In the genomic region with DNA sequence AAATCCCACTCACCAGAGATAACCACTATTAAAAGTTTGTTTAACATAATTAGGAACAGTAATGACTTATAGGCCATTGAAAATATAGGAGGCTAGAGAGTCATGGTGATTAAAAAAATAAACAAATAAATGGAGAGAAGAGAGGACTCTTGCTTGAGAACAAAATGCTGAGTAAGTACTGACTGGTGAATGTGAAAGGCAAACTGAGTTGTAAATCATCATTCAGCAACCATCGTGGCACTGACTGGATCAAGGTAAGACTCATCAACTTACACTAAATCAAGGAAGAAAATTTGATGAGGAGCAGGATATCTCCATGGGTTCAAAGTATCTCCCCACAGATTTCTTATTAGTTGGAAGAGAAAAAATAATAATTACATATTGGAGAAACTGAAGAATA, we compare ENCODE assay signal across 26 cellular contexts.
"Had no signal": no experiment of that assay in that cellular context is flagged by ENCODE, and none has a peak within 500 bp of the region (broad histone marks: within the 10 kb centered on the region; RNA-seq: fewer than 3 reads in every experiment).

No MANE protein-coding gene starts in this region.

- H3K4me3 ChIP-seq: left ventricle myocardium inferior, lung, neural progenitor cell, ovary, right atrium auricular region, right lobe of liver, smooth muscle cell, stomach, testis, thyroid gland, transverse colon, upper lobe of left lung had no signal

- H3K9ac ChIP-seq: neural progenitor cell had no signal

- FAIRE-seq: islet of Langerhans, kidney had no signal

- H3K4me2 ChIP-seq: neural progenitor cell had no signal

- ATAC-seq: natural killer cell; right lobe of liver; stimulated activated naive B cell treated with anti-CD40 and anti-IgM and Interleukin-4, amounts not matched to agents 10 μg/mL and 1 μg/mL and 100 μg/mL, for 72 hours; stimulated activated naive CD8-positive, alpha-beta T cell treated with anti-CD3 and anti-CD28 coated beads, Interleukin-15, Interleukin-2, amounts not matched to agents 100 U/mL and 50 U/mL, for 24 hours had no signal

- H3K36me3 ChIP-seq: left ventricle myocardium inferior, neural progenitor cell, neutrophil, ovary, right atrium auricular region, right lobe of liver, stomach, thyroid gland, transverse colon, upper lobe of left lung had no signal

- H3K9me3 ChIP-seq: left ventricle myocardium inferior, neutrophil, ovary, right atrium auricular region, right lobe of liver, stomach, testis, thyroid gland, transverse colon, upper lobe of left lung had no signal

- DNase-seq: hypothalamus; immature natural killer cell; kidney; left ventricle myocardium inferior; mesendoderm; naive B cell; natural killer cell; nephron progenitor cell; occipital lobe; ovary; right lobe of liver; stimulated activated CD4-positive, alpha-beta T cell treated with anti-CD3 and anti-CD28 coated beads, Interleukin-1b, Interleukin-23, amount 100 ng/mL, for 48 hours; stimulated activated CD4-positive, alpha-beta T cell treated with anti-CD3 and anti-CD28 coated beads, Interleukin-2, amount 100 ng/mL, for 48 hours; stimulated activated naive B cell treated with anti-CD40 and anti-IgM and Interleukin-4, amounts not matched to agents 10 μg/mL and 1 μg/mL and 100 μg/mL, for 72 hours; stimulated activated naive CD8-positive, alpha-beta T cell treated with anti-CD3 and anti-CD28 coated beads, Interleukin-15, Interleukin-2, amounts not matched to agents 100 U/mL and 50 U/mL, for 24 hours; stomach; testis; thyroid gland; transverse colon; upper lobe of left lung had no signal

- H3K4me1 ChIP-seq: left ventricle myocardium inferior, neural progenitor cell, right atrium auricular region, right lobe of liver, stomach, thyroid gland, transverse colon, upper lobe of left lung had no signal

- H3K27ac ChIP-seq: left ventricle myocardium inferior, neural progenitor cell, neutrophil, ovary, right atrium auricular region, right lobe of liver, stomach, testis, thyroid gland, transverse colon, upper lobe of left lung had no signal

- H3K27me3 ChIP-seq: neural progenitor cell, neutrophil, ovary, right atrium auricular region, right lobe of liver, stomach, testis, thyroid gland, upper lobe of left lung had no signal

- H2AFZ ChIP-seq: neural progenitor cell had no signal
